ENCODE assay signal across 8 cellular contexts in genomic region chr2:241314181-241314932, GRCh38. TPM values are rescaled to one million over a fixed set of nuclear protein-coding genes. Genes with fewer than 3 reads are reported as not detected.
DNase-seq lines count a peak whose midpoint lies in the region; ATAC-seq, FAIRE-seq and TF ChIP-seq lines count a peak whose summit lies in the region.

No MANE protein-coding gene starts in this region.

- H3K4me1 ChIP-seq in GM12878 (ENCODE audit: control insufficient read depth, insufficient read depth, low read length) (peaks cover 21% of the 10 kb centered on the region), right lobe of liver (peaks cover 0 to 69% (median 18%) of the 10 kb centered on the region in 4 donors), transverse colon (peaks cover 15 to 72% (median 29%) of the 10 kb centered on the region in 4 donors)

- H3K9ac ChIP-seq in GM12878 (ENCODE audit: control insufficient read depth, insufficient read depth, low read length): peak overlapping the region; percentile 88

- peak overlapping the region; percentile 98 for H3K4me3 ChIP-seq in NB4 (ENCODE audit: low read depth, low read length)
- peak overlapping the region; percentile 90 for H3K4me3 ChIP-seq in GM12878
- peak overlapping the region; percentile 81 to 96 (median 90) for H3K4me3 ChIP-seq in right lobe of liver
- peak overlapping the region; percentile 53 to 89 (median 74) for H3K4me3 ChIP-seq in transverse colon

- 3% methylated on average over 17 of the region's 18 CpGs for WGBS in GM12878 (ENCODE audit: insufficient coverage, insufficient replicate concordance, low lambda C conversion rate, missing lambda C conversion rate)
- WGBS in right lobe of liver (ENCODE audit: insufficient coverage, low coverage, low lambda C conversion rate, missing lambda C conversion rate): 4% methylated on average over 16 of the region's 18 CpGs
- 8% methylated on average over 10 to 18 of the region's 18 CpGs for WGBS in transverse colon (ENCODE audit: low coverage in 1 of 2), 2 donors

- SMC1A ChIA-PET in GM12878 (lab: Charles Lee; ENCODE audit: uncharacterized antibody, unreplicated experiment): interaction anchor here (0.7 to 4.3 kb wide), 18 partner anchors 8 to 222 kb away, joined by 3 to 28 read pairs (median 5); no protein-coding TSS in a partner anchor

- DNase-seq in DMS79 treated with DMSO at 0.1 percent for 48 hours (lab: John Stamatoyannopoulos, UW): peak; percentile 35
- DNase-seq in DMS79 (lab: John Stamatoyannopoulos, UW): no peak
- peak; percentile 73 for DNase-seq in NB4 (ENCODE audit: low read depth)
- no peak for DNase-seq in GM12878 (ENCODE audit: low read depth, low spot score)
- no peak for DNase-seq in right lobe of liver
- no peak for DNase-seq in transverse colon
- no peak for DNase-seq in iPS-NIHi7 (ENCODE audit: extremely low spot score)
- no peak for DNase-seq in hepatic stellate cell (ENCODE audit: low spot score)

- H3K36me3 ChIP-seq in GM12878 (ENCODE audit: control insufficient read depth in 2 of 2, insufficient read depth in 2 of 2, low read length in 1 of 2) (no peaks in the 10 kb centered on the region), right lobe of liver (no peaks in the 10 kb centered on the region), transverse colon (peaks cover 0 to 3% (median 0%) of the 10 kb centered on the region in 4 donors)

- RAD21 ChIA-PET in GM12878 (lab: Charles Lee; ENCODE audit: unreplicated experiment): interaction anchor here (0.9 to 2.9 kb wide), 15 partner anchors 8 to 215 kb away, joined by 3 to 11 read pairs (median 4); partner anchors contain the start of gene PASK

- TF ChIP-seq POLR2A in NB4 (IDR thresholded peaks at IDR 0.05; ENCODE audit: extremely low read depth, insufficient read length): no peak
- TF ChIP-seq POLR2A in GM12878 (IDR thresholded peaks at IDR 0.05; ENCODE audit: low read depth, low read length): no peak
- TF ChIP-seq POLR2A in right lobe of liver (IDR thresholded peaks at IDR 0.05): no peak
- TF ChIP-seq POLR2A in transverse colon (IDR thresholded peaks at IDR 0.05): no peak

- BruUV-seq in GM12878 (replicated peaks; lab: Mats Ljungman, UMichigan): TSS peak; percentile 56

- no peaks in the 10 kb centered on the region; the same call in 1 of the 2 replicates for H4K20me1 ChIP-seq in GM12878 (ENCODE audit: control insufficient read depth, insufficient read depth)

- H3K27ac ChIP-seq in GM12878 (ENCODE audit: control insufficient read depth, insufficient read depth) (peak overlapping the region; percentile 94), right lobe of liver (peak overlapping the region; percentile 97 to 99 (median 98)), transverse colon (peak overlapping the region; percentile 96 to 99 (median 98))

- H3K9me3 ChIP-seq in GM12878 (replicated peaks; ENCODE audit: control insufficient read depth, insufficient read depth, low read length): no peaks in the 10 kb centered on the region
- no peaks in the 10 kb centered on the region for H3K9me3 ChIP-seq in right lobe of liver
- no peaks in the 10 kb centered on the region for H3K9me3 ChIP-seq in transverse colon

- POLR2A ChIA-PET in GM12878 (lab: Charles Lee): interaction anchor here (0.6 to 4.0 kb wide), 20 partner anchors 9 to 386 kb away, joined by 3 to 23 read pairs (median 3); partner anchors contain the start of gene DTYMK

- no peak for TF ChIP-seq CTCF in NB4 (IDR thresholded peaks at IDR 0.05; ENCODE audit: low read depth, low read length)
- TF ChIP-seq CTCF in GM12878 (IDR thresholded peaks at IDR 0.05 in 2 of 3, conservative IDR thresholded peaks at IDR 0.05 in 1 of 3; ENCODE audit: control insufficient read depth in 2 of 3, extremely low read depth in 1 of 3, insufficient read depth in 1 of 3, low read depth in 3 of 3, low read length in 3 of 3): no peak
- TF ChIP-seq CTCF in right lobe of liver (IDR thresholded peaks at IDR 0.05): no peak
- no peak for TF ChIP-seq CTCF in transverse colon (IDR thresholded peaks at IDR 0.05)

- H3K79me2 ChIP-seq in GM12878 (ENCODE audit: control insufficient read depth, insufficient read depth, low read length): peaks cover 94% of the 10 kb centered on the region

- CTCF ChIA-PET in GM12878 (lab: Yijun Ruan, JAX): interaction anchor here (0.6 to 2.9 kb wide), 15 partner anchors 8 to 95 kb away, joined by 3 to 13 read pairs (median 4); no protein-coding TSS in a partner anchor

- peak; percentile 49 for FAIRE-seq in GM12878 (lab: Jason Lieb, UNC)

- TF ChIP-seq RAD21 in GM12878 (IDR thresholded peaks at IDR 0.05; ENCODE audit: insufficient read depth, low read depth, low read length): no peak

- no peaks in the 10 kb centered on the region for H3K27me3 ChIP-seq in GM12878 (replicated peaks in 1 of 2; ENCODE audit: control insufficient read depth in 2 of 2, insufficient read depth in 2 of 2, low read length in 1 of 2)
- no peaks in the 10 kb centered on the region for H3K27me3 ChIP-seq in right lobe of liver
- no peaks in the 10 kb centered on the region for H3K27me3 ChIP-seq in transverse colon

- in situ Hi-C loops in GM12878 (cut with MboI): no loop called here
- in situ Hi-C loops in transverse colon (cut with MboI; ENCODE audit: low pct_ligation_motif_present in 1 of 4, low pct_unique_long_range_greater_than_20kb in 1 of 4, low sequenced_read_pairs in 3 of 4): no loop called here

- peak overlapping the region; percentile 85 for H3K4me2 ChIP-seq in GM12878 (ENCODE audit: control insufficient read depth, insufficient read depth)

- TF ChIP-seq EP300 in GM12878 (IDR thresholded peaks at IDR 0.05; ENCODE audit: borderline replicate concordance in 1 of 2, control insufficient read depth in 1 of 2, low read depth in 2 of 2, low read length in 2 of 2): no peak
- no peak for TF ChIP-seq EP300 in transverse colon (IDR thresholded peaks at IDR 0.05; ENCODE audit: low read depth)

- ATAC-seq in GM12878 (no peak), right lobe of liver (no peak)

- H2AFZ ChIP-seq in GM12878 (ENCODE audit: control insufficient read depth, low read depth, low read length): peak overlapping the region; percentile 56; the same call in 1 of the 2 replicates

- intact Hi-C loops in GM12878 (cut with micrococcal nuclease; ENCODE audit: unreplicated experiment): loop anchor here (2.0 kb wide), 1 partner anchor 42 kb away; no protein-coding TSS in a partner anchor
- intact Hi-C loops in right lobe of liver (cut with DNase I): no loop called here
- intact Hi-C loops in transverse colon (cut with DNase I; ENCODE audit: low total_unique reads): loop anchor here (2.0 kb wide), 1 partner anchor 42 kb away; no protein-coding TSS in a partner anchor

RNA-seq across cellular contexts. Expression of gene HDLBP, which starts 1.1 kb away (rescaled TPM):
- total RNA-seq in GM12878 (2013; cell fraction: nucleolus; rRNA removed): 398 and 445 TPM in 2 replicates
- total RNA-seq in GM12878 (2014; rRNA removed): 275 and 279 TPM in 2 replicates
- 233 and 234 TPM in 2 replicates for total RNA-seq in GM12878 (2014; rRNA removed; fragmentation: Illumina TruSeq; extraction: Trizol)
- total RNA-seq in GM12878 (2021): 344 and 348 TPM in 2 replicates
- polyA plus RNA-seq in GM12878 (2011; ENCODE audit: low read depth): 172 TPM
- polyA plus RNA-seq in GM12878 (2011; rRNA removed): 88.3 and 135 TPM in 2 replicates
- polyA plus RNA-seq in GM12878 (2011; cell fraction: cytosol; rRNA removed): 161 and 182 TPM in 2 replicates
- polyA plus RNA-seq in GM12878 (2011; cell fraction: nucleus; rRNA removed): 336 and 338 TPM in 2 replicates
- polyA plus RNA-seq in GM12878 (2012): 264 and 294 TPM in 2 replicates
- polyA plus RNA-seq in GM12878 (2014; fragmentation: Illumina TruSeq; extraction: Trizol): 306 and 383 TPM in 2 replicates
- 10 to 100 TPM; 19.5 to 56.8 TPM for polyA plus RNA-seq in GM12878 (2014; fragmentation: Nextera tagmentation; extraction: Ambion mirVana)
- polyA plus RNA-seq in GM12878 (2014; rRNA removed): 166 and 180 TPM in 2 replicates
- 100 to 1,000 TPM; 264 to 273 TPM for polyA plus RNA-seq in GM12878 (2016; fragmentation: Nextera tagmentation; extraction: Ambion mirVana)
- polyA minus RNA-seq in GM12878 (2011; rRNA and poly(A)+ RNA removed): 236 and 259 TPM in 2 replicates
- polyA minus RNA-seq in GM12878 (2011; cell fraction: cytosol; rRNA and poly(A)+ RNA removed): 110 and 125 TPM in 2 replicates
- 148 and 204 TPM in 2 replicates for polyA minus RNA-seq in GM12878 (2011; cell fraction: nucleus; rRNA and poly(A)+ RNA removed)
- 100 to 1,000 TPM; 341 to 557 (median 479) TPM for total RNA-seq in right lobe of liver
- total RNA-seq in transverse colon: 1,000 to 10,000 TPM in 1 of 4 donors, 100 to 1,000 TPM in 3; 168 to 1,885 (median 314) TPM

RNA-seq across cellular contexts. Expression of gene SEPTIN2, which starts 1.4 kb away (rescaled TPM):
- 581 and 595 TPM in 2 replicates for total RNA-seq in GM12878 (2013; cell fraction: nucleolus; rRNA removed)
- total RNA-seq in GM12878 (2014; rRNA removed) (228 and 270 TPM in 2 replicates), GM12878 (2014; rRNA removed; fragmentation: Illumina TruSeq; extraction: Trizol) (248 and 251 TPM in 2 replicates), GM12878 (2021) (222 and 244 TPM in 2 replicates), right lobe of liver (10 to 100 TPM; 66.6 to 97.9 (median 86.2) TPM), transverse colon (100 to 1,000 TPM; 116 to 264 (median 180) TPM)
- 164 TPM for polyA plus RNA-seq in GM12878 (2011; ENCODE audit: low read depth)
- polyA plus RNA-seq in GM12878 (2011; rRNA removed) (474 and 566 TPM in 2 replicates), GM12878 (2014; fragmentation: Illumina TruSeq; extraction: Trizol) (354 and 392 TPM in 2 replicates), GM12878 (2014; fragmentation: Nextera tagmentation; extraction: Ambion mirVana) (100 to 1,000 TPM; 169 to 174 TPM), GM12878 (2014; rRNA removed) (232 and 290 TPM in 2 replicates), GM12878 (2016; fragmentation: Nextera tagmentation; extraction: Ambion mirVana) (100 to 1,000 TPM; 315 to 334 TPM)
- polyA plus RNA-seq in GM12878 (2011; cell fraction: cytosol; rRNA removed): 143 and 155 TPM in 2 replicates
- polyA plus RNA-seq in GM12878 (2011; cell fraction: nucleus; rRNA removed): 289 and 340 TPM in 2 replicates
- polyA plus RNA-seq in GM12878 (2012): 194 and 223 TPM in 2 replicates
- 174 and 362 TPM in 2 replicates for polyA minus RNA-seq in GM12878 (2011; rRNA and poly(A)+ RNA removed)
- 88.3 and 99.6 TPM in 2 replicates for polyA minus RNA-seq in GM12878 (2011; cell fraction: cytosol; rRNA and poly(A)+ RNA removed)
- polyA minus RNA-seq in GM12878 (2011; cell fraction: nucleus; rRNA and poly(A)+ RNA removed): 110 and 165 TPM in 2 replicates

RNA-seq across cellular contexts. Expression of gene FARP2, which starts 41.7 kb away (rescaled TPM):
- 108 TPM in 2 replicates for total RNA-seq in GM12878 (2013; cell fraction: nucleolus; rRNA removed)
- total RNA-seq in GM12878 (2014; rRNA removed) (36.0 and 45.0 TPM in 2 replicates), GM12878 (2014; rRNA removed; fragmentation: Illumina TruSeq; extraction: Trizol) (32.7 and 36.8 TPM in 2 replicates), GM12878 (2021) (62.6 and 67.5 TPM in 2 replicates), right lobe of liver (10 to 100 TPM; 13.3 to 41.3 (median 28.7) TPM), transverse colon (100 to 1,000 TPM in 3 of 4 donors, 10 to 100 TPM in 1; 96.5 to 164 (median 136) TPM)
- 22.3 TPM for polyA plus RNA-seq in GM12878 (2011; ENCODE audit: low read depth)
- polyA plus RNA-seq in GM12878 (2011; rRNA removed) (47.1 and 51.8 TPM in 2 replicates), GM12878 (2014; fragmentation: Illumina TruSeq; extraction: Trizol) (36.8 and 47.7 TPM in 2 replicates), GM12878 (2014; fragmentation: Nextera tagmentation; extraction: Ambion mirVana) (1 to 10 TPM; 5.5 to 5.6 TPM), GM12878 (2014; rRNA removed) (31.2 and 35.1 TPM in 2 replicates), GM12878 (2016; fragmentation: Nextera tagmentation; extraction: Ambion mirVana) (10 to 100 TPM; 50.6 to 54.4 TPM)
- 30.7 and 31.1 TPM in 2 replicates for polyA plus RNA-seq in GM12878 (2011; cell fraction: cytosol; rRNA removed)
- polyA plus RNA-seq in GM12878 (2011; cell fraction: nucleus; rRNA removed): 37.9 and 44.2 TPM in 2 replicates
- 15.6 and 22.4 TPM in 2 replicates for polyA plus RNA-seq in GM12878 (2012)
- 61.9 and 69.6 TPM in 2 replicates for polyA minus RNA-seq in GM12878 (2011; rRNA and poly(A)+ RNA removed)
- polyA minus RNA-seq in GM12878 (2011; cell fraction: cytosol; rRNA and poly(A)+ RNA removed): 24.6 and 24.9 TPM in 2 replicates
- 20.8 and 29.6 TPM in 2 replicates for polyA minus RNA-seq in GM12878 (2011; cell fraction: nucleus; rRNA and poly(A)+ RNA removed)

Comparison
In these comparisons a context has a peak if more than half of its experiments do, and no peak if none do; other contexts are left out.
1. DNase-seq: peak in DMS79 treated with DMSO at 0.1 percent for 48 hours (single experiment) and NB4 (single experiment); none in DMS79 (single experiment), GM12878 (single experiment), right lobe of liver (0 of 3), transverse colon (single experiment), iPS-NIHi7 (single experiment) and hepatic stellate cell (single experiment).
2. intact Hi-C loops: an anchor here in GM12878 (2.0 kb wide) and transverse colon (2.0 kb wide); none called in right lobe of liver.
3. Peak in every context shown above with its lines, with median percentiles within 50 percentile points of each other: H3K4me3 ChIP-seq and H3K27ac ChIP-seq.